23 cellular contexts compared by ENCODE assay signal in the genomic region with DNA sequence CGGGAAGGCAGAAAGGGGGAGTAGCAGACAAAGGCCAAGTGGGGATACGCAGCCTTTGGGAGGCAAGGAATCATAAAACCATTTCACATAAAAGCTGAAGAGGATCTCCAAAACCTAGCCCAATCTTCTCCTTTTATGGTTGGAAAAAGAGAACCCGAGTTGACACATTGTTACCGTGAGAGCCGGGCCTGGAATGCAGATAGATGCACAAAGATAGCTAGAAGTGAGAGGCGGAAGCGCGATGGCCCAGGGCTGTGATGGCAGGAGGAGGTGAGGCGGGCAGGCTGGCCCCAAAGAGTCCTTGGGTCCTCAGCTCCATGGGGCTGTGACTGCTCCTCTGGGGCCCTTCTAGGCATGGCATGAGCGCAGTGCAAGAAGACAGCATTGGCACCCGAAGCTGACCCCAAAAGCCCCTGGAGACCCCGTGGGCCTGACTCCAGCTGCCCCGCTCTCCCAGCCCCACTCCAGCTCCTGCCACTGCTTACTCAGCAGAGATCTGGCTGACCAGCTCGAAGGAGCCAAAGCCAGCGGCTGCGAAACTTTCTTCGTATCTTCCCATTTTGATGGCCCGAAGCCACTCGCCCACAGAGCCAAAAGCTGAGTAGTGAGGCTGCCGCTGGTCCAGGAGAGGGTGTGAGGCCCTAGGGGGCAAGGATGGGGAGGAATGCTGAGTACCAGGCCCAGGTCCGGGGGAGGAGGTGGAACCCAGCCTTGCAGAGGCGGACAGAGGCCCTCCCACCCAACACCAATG. TPM values are rescaled to one million over a fixed set of nuclear protein-coding genes. Genes with fewer than 3 reads are reported as not detected.
DNase-seq lines count a peak whose midpoint lies in the region; ATAC-seq and TF ChIP-seq lines count a peak whose summit lies in the region.
"Had no signal": no experiment of that assay in that cellular context is flagged by ENCODE, and none has a peak within 500 bp of the region (broad histone marks: within the 10 kb centered on the region; RNA-seq: fewer than 3 reads in every experiment).

No MANE protein-coding gene starts in this region.

- POLR2A ChIA-PET in Caco-2 (lab: Charles Lee), result interaction anchor here (0.6 to 1.5 kb wide), 2 partner anchors 99 to 154 kb away, joined by 3 to 5 read pairs; a partner anchor contains a TSS

- H3K27ac Mint-ChIP-seq in Caco-2 (ENCODE audit: unreplicated experiment) (peak overlapping the region; percentile 70), glutamatergic neuron (ENCODE audit: unreplicated experiment) (peak overlapping the region; percentile 98)
- H3K27ac Mint-ChIP-seq: activated T-cell treated with anti-CD3 and anti-CD28 coated beads, Interleukin-2, amount 50 U/mL, for 24 hours had no signal

- H3K27me3 Mint-ChIP-seq in Caco-2 (ENCODE audit: insufficient read depth, unreplicated experiment) (no peaks in the 10 kb centered on the region), glutamatergic neuron (ENCODE audit: unreplicated experiment) (peaks cover 21% of the 10 kb centered on the region)

- H3K27me3 ChIP-seq in Caco-2 (replicated peaks; ENCODE audit: control insufficient read depth, insufficient read depth, low read length) (no peaks in the 10 kb centered on the region), sigmoid colon (no peaks in the 10 kb centered on the region)
- H3K27me3 ChIP-seq: suprapubic skin had no signal

- peak in 1 of 4 donors; percentile 19 for TF ChIP-seq EP300 in sigmoid colon (IDR thresholded peaks at IDR 0.05)

- H3K36me3 Mint-ChIP-seq in Caco-2 (ENCODE audit: insufficient read depth, unreplicated experiment) (peaks cover 97% of the 10 kb centered on the region), glutamatergic neuron (ENCODE audit: unreplicated experiment) (peaks cover 3% of the 10 kb centered on the region)

- no peak overlapping the region for H3K4me3 ChIP-seq in Caco-2 (ENCODE audit: low read depth, low read length)
- H3K4me3 ChIP-seq in SK-N-MC, result no peak overlapping the region
- H3K4me3 ChIP-seq in sigmoid colon, result no peak overlapping the region
- H3K4me3 ChIP-seq: gastrocnemius medialis, lung, suprapubic skin had no signal

- no peak for TF ChIP-seq CTCF in Caco-2 (IDR thresholded peaks at IDR 0.05; ENCODE audit: insufficient read depth in 1 of 2, low read depth in 1 of 2, low read length in 1 of 2, severe bottlenecking in 1 of 2, unreplicated experiment in 1 of 2)
- TF ChIP-seq CTCF in glutamatergic neuron (IDR thresholded peaks at IDR 0.05; ENCODE audit: partially characterized antibody, unreplicated experiment), result no peak
- no peak for TF ChIP-seq CTCF in sigmoid colon (IDR thresholded peaks at IDR 0.05)

- CTCF ChIA-PET in Caco-2 (lab: Charles Lee), result no interaction called here

- H3K9ac ChIP-seq in SK-N-MC (ENCODE audit: insufficient read length), result no peak overlapping the region

- H3K36me3 ChIP-seq in Caco-2 (ENCODE audit: control insufficient read depth, insufficient read depth, low read length), result peaks cover 11% of the 10 kb centered on the region
- H3K36me3 ChIP-seq in SK-N-MC (ENCODE audit: insufficient read depth, low read length), result peaks cover 69% of the 10 kb centered on the region
- peaks cover 10 to 51% (median 31%) of the 10 kb centered on the region in 4 donors for H3K36me3 ChIP-seq in sigmoid colon
- H3K36me3 ChIP-seq: gastrocnemius medialis had no signal

- DNase-seq in Caco-2 (no peak), SK-N-MC (ENCODE audit: low read depth, low spot score) (no peak), glutamatergic neuron (no peak), sigmoid colon (no peak), AG08396 (ENCODE audit: low spot score) (no peak), occipital lobe (lab: John Stamatoyannopoulos, UW) (no peak)
- DNase-seq: activated CD8-positive, alpha-beta memory T cell treated with anti-CD3 and anti-CD28 coated beads for 24 hours; activated naive CD4-positive, alpha-beta T cell treated with Interleukin-2 at 50 U/mL for 16 hours; activated T-cell treated with anti-CD3 and anti-CD28 coated beads, Interleukin-2, amount 50 U/mL, for 24 hours; amniotic stem cell; CD8-positive, alpha-beta memory T cell; DMS79; gastrocnemius medialis; Kasumi-1; NCI-H187 treated with DMSO at 0.1 percent for 48 hours; NCI-H226; NCI-H748 treated with DMSO at 0.1 percent for 48 hours had no signal

- H3K4me1 ChIP-seq in Caco-2 (peaks cover 40% of the 10 kb centered on the region), sigmoid colon (peaks cover 0 to 38% (median 34%) of the 10 kb centered on the region in 4 donors)

- H3K27ac ChIP-seq in SK-N-MC, result 0 out of 2 replicates have a peak overlapping the region, but pooled peaks have one; percentile 16
- peak overlapping the region; percentile 72 to 84 (median 79) for H3K27ac ChIP-seq in sigmoid colon
- H3K27ac ChIP-seq: gastrocnemius medialis, suprapubic skin had no signal

- H3K4me3 Mint-ChIP-seq in Caco-2 (ENCODE audit: unreplicated experiment) (no peak overlapping the region), glutamatergic neuron (ENCODE audit: unreplicated experiment) (no peak overlapping the region)
- H3K4me3 Mint-ChIP-seq: activated T-cell treated with anti-CD3 and anti-CD28 coated beads, Interleukin-2, amount 50 U/mL, for 24 hours; CD8-positive, alpha-beta memory T cell; central memory CD8-positive, alpha-beta T cell; nephron had no signal

- H3K4me1 Mint-ChIP-seq in Caco-2 (ENCODE audit: low read depth, unreplicated experiment), result peaks cover 31% of the 10 kb centered on the region
- H3K4me1 Mint-ChIP-seq in glutamatergic neuron (ENCODE audit: low read depth, unreplicated experiment), result peaks cover 17% of the 10 kb centered on the region

- TF ChIP-seq POLR2A in sigmoid colon (IDR thresholded peaks at IDR 0.05), result no peak

- BruUV-seq in Caco-2 (replicated peaks; lab: Mats Ljungman, UMichigan), result no TSS peak

- H3K9me3 ChIP-seq in Caco-2 (no peaks in the 10 kb centered on the region), SK-N-MC (ENCODE audit: low read depth, low read length) (no peaks in the 10 kb centered on the region), sigmoid colon (no peaks in the 10 kb centered on the region)
- H3K9me3 ChIP-seq: gastrocnemius medialis, suprapubic skin had no signal

- H3K9me3 Mint-ChIP-seq in Caco-2 (ENCODE audit: unreplicated experiment) (no peaks in the 10 kb centered on the region), glutamatergic neuron (ENCODE audit: unreplicated experiment) (peaks cover 15% of the 10 kb centered on the region)
- H3K9me3 Mint-ChIP-seq: activated T-cell treated with anti-CD3 and anti-CD28 coated beads, Interleukin-2, amount 50 U/mL, for 24 hours; CD8-positive, alpha-beta memory T cell; central memory CD8-positive, alpha-beta T cell; nephron had no signal

- WGBS in sigmoid colon, 2 donors, result 92 to 93% methylated on average over 22 of the region's 22 CpGs

- intact Hi-C loops in Caco-2 (cut with micrococcal nuclease; ENCODE audit: unreplicated experiment) (no loop called here), sigmoid colon (cut with DNase I) (loop anchor here (5.0 kb wide), 1 partner anchor 277 kb away; no protein-coding TSS in a partner anchor)

- ATAC-seq in HG02981 (IDR thresholded peaks at IDR 0.05; ENCODE audit: unreplicated experiment), result no peak
- no peak for ATAC-seq in GM19467 (IDR thresholded peaks at IDR 0.05; ENCODE audit: unreplicated experiment)
- ATAC-seq: gastrocnemius medialis had no signal

RNA-seq across cellular contexts. Expression of a gene that starts 22.5 kb away (rescaled TPM):
- total RNA-seq in Caco-2 (2022) (112 and 117 TPM in 2 replicates), glutamatergic neuron (ENCODE audit: unreplicated experiment) (21.5 TPM), sigmoid colon (10 to 100 TPM; 23.9 to 35.5 (median 29.3) TPM), occipital lobe (8.4 TPM)
- polyA plus RNA-seq in sigmoid colon, result 10 to 100 TPM in 2 of 3 donors, 1 to 10 TPM in 1; 5.1 to 29.1 (median 10.2) TPM
- polyA plus RNA-seq: CD8-positive, alpha-beta memory T cell had no signal

RNA-seq across cellular contexts. Expression of a gene that starts 47.7 kb away (rescaled TPM):
- total RNA-seq in Caco-2 (2022) (59.0 and 60.7 TPM in 2 replicates), glutamatergic neuron (ENCODE audit: unreplicated experiment) (36.7 TPM), sigmoid colon (10 to 100 TPM; 10.4 to 17.9 (median 14.8) TPM), occipital lobe (30.1 TPM)
- polyA plus RNA-seq in sigmoid colon, result 10 to 100 TPM in 1 of 3 donors, 1 to 10 TPM in 2; 2.5 to 34.2 (median 4.2) TPM
